ENCODE assay signal across 7 cellular contexts in the genomic region with DNA sequence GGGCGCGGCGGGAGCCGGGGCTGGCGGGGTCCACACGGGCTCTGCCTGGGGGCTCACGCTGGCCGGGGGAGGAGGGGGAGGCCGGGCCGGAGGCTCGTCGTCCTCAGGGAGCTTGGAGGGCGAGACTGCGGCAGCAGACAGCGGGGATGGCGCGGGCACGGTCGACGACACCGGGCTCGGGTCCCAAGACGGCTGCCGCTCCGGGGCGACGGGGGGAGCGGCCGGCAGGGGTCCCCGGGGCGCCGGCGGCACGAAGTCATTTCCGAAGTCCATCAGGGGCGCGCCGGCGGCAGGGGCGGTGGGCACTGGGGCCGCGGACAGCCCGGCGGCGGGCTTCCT. TPM values are rescaled to one million over a fixed set of nuclear protein-coding genes. Genes with fewer than 3 reads are reported as not detected.
DNase-seq lines count a peak whose midpoint lies in the region; ATAC-seq lines count a peak whose summit lies in the region.

No MANE protein-coding gene starts in this region.

- peaks cover 30% of the 10 kb centered on the region for H3K36me3 Mint-ChIP-seq in dendritic cell treated with granulocyte-macrophage colony-stimulating factor and Interleukin-4, amounts not matched to agents 40 ng/mL and 50 ng/mL, for 4 days (ENCODE audit: low read depth)
- H3K36me3 Mint-ChIP-seq in natural killer cell treated with Interleukin-12 subunit alpha and Interleukin-12 subunit beta and Interleukin-15 and Interleukin-18, amount 100 ng/mL, for 72 hours = peaks cover 5% of the 10 kb centered on the region

- intact Hi-C loops in dendritic cell treated with granulocyte-macrophage colony-stimulating factor and Interleukin-4, amounts not matched to agents 40 ng/mL and 50 ng/mL, for 4 days (cut with micrococcal nuclease) = loop anchor here (1.0 to 5.0 kb wide), 3 partner anchors 63 to 119 kb away; no protein-coding TSS in a partner anchor

- H3K9me2 ChIP-seq in Karpas-422 (replicated peaks; ENCODE audit: insufficient read depth, low read length) = no peaks in the 10 kb centered on the region

- no peaks in the 10 kb centered on the region for H3K9me3 Mint-ChIP-seq in dendritic cell treated with granulocyte-macrophage colony-stimulating factor and Interleukin-4, amounts not matched to agents 40 ng/mL and 50 ng/mL, for 4 days
- H3K9me3 Mint-ChIP-seq in natural killer cell treated with Interleukin-12 subunit alpha and Interleukin-12 subunit beta and Interleukin-15 and Interleukin-18, amount 100 ng/mL, for 72 hours = no peaks in the 10 kb centered on the region

- H3K27ac ChIP-seq in Karpas-422 (ENCODE audit: low read length) = peak overlapping the region; percentile 90

- peak overlapping the region; percentile 96 for H3K4me2 ChIP-seq in Karpas-422 (ENCODE audit: low read depth, low read length, poor library complexity, severe bottlenecking)

- ATAC-seq in GM19035 (IDR thresholded peaks at IDR 0.05; ENCODE audit: unreplicated experiment) = peak; percentile 2
- ATAC-seq in natural killer cell treated with Interleukin-12 subunit alpha and Interleukin-12 subunit beta and Interleukin-15 and Interleukin-18, amount 100 ng/mL, for 72 hours = peak in 1 of 2 donors; percentile 0

- H3K36me3 ChIP-seq in Karpas-422 (ENCODE audit: insufficient read depth, low read length) = peaks cover 7% of the 10 kb centered on the region; the same call in 1 of the 2 replicates

- peak overlapping the region; percentile 44; the same call in 1 of the 2 replicates for H2AFZ ChIP-seq in Karpas-422 (ENCODE audit: low read length)

- peak overlapping the region; percentile 97 for H3K27ac Mint-ChIP-seq in dendritic cell treated with granulocyte-macrophage colony-stimulating factor and Interleukin-4, amounts not matched to agents 40 ng/mL and 50 ng/mL, for 4 days
- peak overlapping the region; percentile 100 for H3K27ac Mint-ChIP-seq in natural killer cell treated with Interleukin-12 subunit alpha and Interleukin-12 subunit beta and Interleukin-15 and Interleukin-18, amount 100 ng/mL, for 72 hours

- peaks cover 59% of the 10 kb centered on the region for H3K4me1 ChIP-seq in Karpas-422 (ENCODE audit: low read length)

- DNase-seq in Karpas-422 (no peak), NK-92 (lab: John Stamatoyannopoulos, UW; ENCODE audit: unreplicated experiment) (no peak), NCI-H1048 (lab: John Stamatoyannopoulos, UW) (no peak)
- peak; percentile 68 for DNase-seq in natural killer cell treated with Interleukin-12 subunit alpha and Interleukin-12 subunit beta and Interleukin-15 and Interleukin-18, amount 100 ng/mL, for 72 hours (ENCODE audit: low spot score)
- DNase-seq in stimulated activated CD4-positive, alpha-beta T cell treated with anti-CD3 and anti-CD28 coated beads, Interleukin-15, amount 100 ng/mL, for 24 hours = no peak

- H3K4me3 ChIP-seq in Karpas-422 (ENCODE audit: low read length) = peak overlapping the region; percentile 93

- H3K79me2 ChIP-seq in Karpas-422 (ENCODE audit: low read length) = peaks cover 48% of the 10 kb centered on the region

- no peaks in the 10 kb centered on the region for H4K20me1 ChIP-seq in Karpas-422 (ENCODE audit: insufficient read depth, low read depth, low read length)

- H3K27me3 ChIP-seq in Karpas-422 (ENCODE audit: low read length) = no peaks in the 10 kb centered on the region

- H3K27me3 Mint-ChIP-seq in dendritic cell treated with granulocyte-macrophage colony-stimulating factor and Interleukin-4, amounts not matched to agents 40 ng/mL and 50 ng/mL, for 4 days = no peaks in the 10 kb centered on the region
- H3K27me3 Mint-ChIP-seq in natural killer cell treated with Interleukin-12 subunit alpha and Interleukin-12 subunit beta and Interleukin-15 and Interleukin-18, amount 100 ng/mL, for 72 hours = no peaks in the 10 kb centered on the region

- peak overlapping the region; percentile 100 for H3K4me3 Mint-ChIP-seq in dendritic cell treated with granulocyte-macrophage colony-stimulating factor and Interleukin-4, amounts not matched to agents 40 ng/mL and 50 ng/mL, for 4 days
- H3K4me3 Mint-ChIP-seq in natural killer cell treated with Interleukin-12 subunit alpha and Interleukin-12 subunit beta and Interleukin-15 and Interleukin-18, amount 100 ng/mL, for 72 hours = peak overlapping the region; percentile 99

- peaks cover 32% of the 10 kb centered on the region for H3K4me1 Mint-ChIP-seq in dendritic cell treated with granulocyte-macrophage colony-stimulating factor and Interleukin-4, amounts not matched to agents 40 ng/mL and 50 ng/mL, for 4 days (ENCODE audit: low read depth)
- peaks cover 48 to 52% of the 10 kb centered on the region in 2 donors for H3K4me1 Mint-ChIP-seq in natural killer cell treated with Interleukin-12 subunit alpha and Interleukin-12 subunit beta and Interleukin-15 and Interleukin-18, amount 100 ng/mL, for 72 hours (ENCODE audit: low read depth in 2 of 2)

- peak overlapping the region; percentile 86 for H3K9ac ChIP-seq in Karpas-422 (ENCODE audit: low read length)

- no peaks in the 10 kb centered on the region for H3K9me3 ChIP-seq in Karpas-422 (ENCODE audit: low read length)

RNA-seq across cellular contexts. Expression of gene RTN4, which starts 0.5 kb away (rescaled TPM):
- 72.3 and 109 TPM in 2 replicates for total RNA-seq in Karpas-422 (2014; rRNA removed; shearing (Covaris generic); ENCODE audit: low replicate concordance)
- 100 to 1,000 TPM; 126 to 161 TPM for total RNA-seq in natural killer cell treated with Interleukin-12 subunit alpha and Interleukin-12 subunit beta and Interleukin-15 and Interleukin-18, amount 100 ng/mL, for 72 hours
